17 cellular contexts compared by ENCODE assay signal in genomic region chr13:95275322-95276118, GRCh38. TPM values are rescaled to one million over a fixed set of nuclear protein-coding genes. Genes with fewer than 3 reads are reported as not detected.
DNase-seq lines count a peak whose midpoint lies in the region; ATAC-seq and TF ChIP-seq lines count a peak whose summit lies in the region.
"Had no signal": no experiment of that assay in that cellular context is flagged by ENCODE, and none has a peak within 500 bp of the region (broad histone marks: within the 10 kb centered on the region; RNA-seq: fewer than 3 reads in every experiment).

No MANE protein-coding gene starts in this region.

- no peak for TF ChIP-seq POLR2A in spleen (IDR thresholded peaks at IDR 0.05)

- no peaks in the 10 kb centered on the region for H4K20me1 ChIP-seq in PC-9 (ENCODE audit: insufficient read depth)

- 79 to 92% (median 86%) methylated on average over 4 of the region's 4 CpGs for WGBS in spleen, 5 donors

- POLR2A ChIA-PET in PC-9 (lab: Charles Lee; ENCODE audit: unreplicated experiment): no interaction called here

- no peaks in the 10 kb centered on the region; the same call in 1 of the 2 replicates for H3K79me2 ChIP-seq in PC-9 (ENCODE audit: low read depth)

- DNase-seq in DMS 273 (lab: John Stamatoyannopoulos, UW; ENCODE audit: unreplicated experiment): peak; percentile 30
- no peak for DNase-seq in DMS 273 treated with DMSO at 0.1 percent for 48 hours (lab: John Stamatoyannopoulos, UW)
- DNase-seq in PC-9: peak in 1 of 2 experiments; percentile 80
- DNase-seq in left ventricle myocardium inferior: no peak
- DNase-seq in spleen: no peak
- DNase-seq in head of caudate nucleus: no peak
- no peak for DNase-seq in KBM-7
- DNase-seq: activated CD4-positive, CD25-positive, alpha-beta regulatory T cell; activated effector memory CD4-positive, alpha-beta T cell treated with Interleukin-2 at 50 U/mL for 16 hours; DMS79 treated with DMSO at 0.1 percent for 48 hours; glutamatergic neuron; mesendoderm; NCI-H2029; right cardiac atrium; RPMI8226 had no signal

- no peak overlapping the region for H3K4me3 ChIP-seq in PC-9
- no peak overlapping the region for H3K4me3 ChIP-seq in left ventricle myocardium inferior
- no peak overlapping the region for H3K4me3 ChIP-seq in spleen

- H3K4me2 ChIP-seq in PC-9: peak overlapping the region; percentile 14

- peaks cover 52% of the 10 kb centered on the region for H3K4me1 ChIP-seq in PC-9 (replicated peaks; ENCODE audit: insufficient read depth)
- H3K4me1 ChIP-seq in left ventricle myocardium inferior: peaks cover 51% of the 10 kb centered on the region
- H3K4me1 ChIP-seq in spleen: peaks cover under 1 to 42% (median 20%) of the 10 kb centered on the region in 6 donors

- TF ChIP-seq CTCF in PC-9 (conservative IDR thresholded peaks at IDR 0.05) (no peak), left ventricle myocardium inferior (IDR thresholded peaks at IDR 0.05; ENCODE audit: borderline replicate concordance) (no peak), spleen (IDR thresholded peaks at IDR 0.05 in 8 of 11, conservative IDR thresholded peaks at IDR 0.05 in 3 of 11) (no peak)

- intact Hi-C loops in PC-9 (cut with micrococcal nuclease; ENCODE audit: unreplicated experiment) (no loop called here), left ventricle myocardium inferior (cut with micrococcal nuclease) (no loop called here), spleen (cut with DNase I; ENCODE audit: low total_unique reads) (no loop called here), head of caudate nucleus (cut with DNase I) (no loop called here)

- H3K27me3 ChIP-seq in PC-9 (ENCODE audit: insufficient read depth, low read depth) (no peaks in the 10 kb centered on the region), left ventricle myocardium inferior (ENCODE audit: low read depth) (no peaks in the 10 kb centered on the region), spleen (replicated peaks in 1 of 7) (no peaks in the 10 kb centered on the region)

- no TSS peak for BruUV-seq in PC-9 (replicated peaks; lab: Mats Ljungman, UMichigan)

- H3K9me2 ChIP-seq in PC-9 (ENCODE audit: insufficient read depth): no peaks in the 10 kb centered on the region

- no peak overlapping the region for H2AFZ ChIP-seq in PC-9

- in situ Hi-C loops in KBM-7 (cut with MboI; ENCODE audit: low pct_unique_long_range_greater_than_20kb, low sequenced_read_pairs): no loop called here

- H3K27ac ChIP-seq in PC-9 (peak overlapping the region; percentile 40), left ventricle myocardium inferior (replicated peaks) (peak overlapping the region; percentile 59), spleen (peak overlapping the region in 5 of 8 donors; percentile 7 to 64 (median 46))
- H3K27ac ChIP-seq: 22Rv1 had no signal

- H3K9me3 ChIP-seq in PC-9 (ENCODE audit: insufficient read depth, low read depth) (no peaks in the 10 kb centered on the region), left ventricle myocardium inferior (replicated peaks) (no peaks in the 10 kb centered on the region), spleen (no peaks in the 10 kb centered on the region)

- ATAC-seq in HG03460 (IDR thresholded peaks at IDR 0.05; ENCODE audit: unreplicated experiment): no peak

- CTCF ChIA-PET in PC-9 (lab: Charles Lee): interaction anchor here (0.6 kb wide), 2 partner anchors 35 to 141 kb away, joined by 4 to 7 read pairs; no protein-coding TSS in a partner anchor

- H3K36me3 ChIP-seq in PC-9 (ENCODE audit: low read depth) (no peaks in the 10 kb centered on the region), left ventricle myocardium inferior (no peaks in the 10 kb centered on the region), spleen (no peaks in the 10 kb centered on the region)

- peaks cover 42% of the 10 kb centered on the region for H3F3A ChIP-seq in PC-9 (ENCODE audit: insufficient read depth, low read depth)

RNA-seq across cellular contexts. Expression of gene ABCC4, which starts 25.7 kb away (rescaled TPM):
- total RNA-seq in PC-9 (2021) (17.0 and 18.6 TPM in 2 replicates), left ventricle myocardium inferior (4.9 TPM), spleen (10 to 100 TPM; 12.5 to 21.0 (median 14.4) TPM)
- 1 to 10 TPM; 1.4 to 2.4 (median 2.1) TPM for polyA plus RNA-seq in spleen
